In genomic region chr22:49791682-49792081, GRCh38 we compare ENCODE assay signal across 17 cellular contexts. TPM values are rescaled to one million over a fixed set of nuclear protein-coding genes. Genes with fewer than 3 reads are reported as not detected.
DNase-seq lines count a peak whose midpoint lies in the region; ATAC-seq, FAIRE-seq and TF ChIP-seq lines count a peak whose summit lies in the region.
"Had no signal": no experiment of that assay in that cellular context is flagged by ENCODE, and none has a peak within 500 bp of the region (broad histone marks: within the 10 kb centered on the region; RNA-seq: fewer than 3 reads in every experiment).

No MANE protein-coding gene starts in this region.

- H3K4me1 ChIP-seq in HEK293 (ENCODE audit: control insufficient read depth, insufficient read depth, low read length) (no peaks in the 10 kb centered on the region), gastrocnemius medialis (peaks cover 64 to 65% of the 10 kb centered on the region in 2 donors)

- intact Hi-C loops in gastrocnemius medialis (cut with DNase I; ENCODE audit: low total_unique reads), result loop anchor here (5.0 kb wide), 1 partner anchor 36 kb away; the partner anchor contains the start of gene BRD1
- intact Hi-C loops in activated T-helper 2 cell treated with anti-CD3 and anti-CD28 coated beads, Interferon-gamma antibody, Interleukin-2, Interleukin-4, amounts not matched to agents 10 μg/mL and 5 μg/mL and 100 μg/mL, durations not matched to agents 14 hours and 24 hours and 36 hours (cut with micrococcal nuclease), result no loop called here

- peak overlapping the region; percentile 52 for H3K27ac Mint-ChIP-seq in activated CD8-positive, alpha-beta memory T cell treated with anti-CD3 and anti-CD28 coated beads, Interleukin-2, amount 10 ng/mL, durations not matched to agents 7 days and 5 days
- no peak overlapping the region for H3K27ac Mint-ChIP-seq in endothelial cell (ENCODE audit: unreplicated experiment)
- no peak overlapping the region for H3K27ac Mint-ChIP-seq in activated T-helper 2 cell treated with anti-CD3 and anti-CD28 coated beads, Interferon-gamma antibody, Interleukin-2, Interleukin-4, amounts not matched to agents 10 μg/mL and 5 μg/mL and 100 μg/mL, durations not matched to agents 14 hours and 24 hours and 36 hours

- H3K4me3 ChIP-seq in HEK293 (ENCODE audit: low read depth, low read length) (no peak overlapping the region), gastrocnemius medialis (no peak overlapping the region)
- H3K4me3 ChIP-seq: coronary artery, lung, prostate gland had no signal

- no peaks in the 10 kb centered on the region for H3K27me3 ChIP-seq in gastrocnemius medialis

- CTCF ChIA-PET in activated CD8-positive, alpha-beta memory T cell treated with anti-CD3 and anti-CD28 coated beads, Interleukin-2, amount 10 ng/mL, durations not matched to agents 7 days and 5 days (lab: Charles Lee), result interaction anchor here (0.9 to 1.2 kb wide), 2 partner anchors 24 to 239 kb away, joined by 3 to 4 read pairs; no protein-coding TSS in a partner anchor
- CTCF ChIA-PET in HEK293 (lab: Yijun Ruan, JAX), result no interaction called here

- FAIRE-seq in HTR-8/SVneo (lab: Jason Lieb, UNC), result no peak

- in situ Hi-C loops in gastrocnemius medialis (cut with MboI; ENCODE audit: low sequenced_read_pairs in 4 of 4), result loop anchor here in 1 of 4 donors (25.0 kb wide), 1 partner anchor 96 kb away; no protein-coding TSS in a partner anchor

- TF ChIP-seq CTCF in HEK293 (tag by site-specific recombination; IDR thresholded peaks at IDR 0.05), result no peak
- TF ChIP-seq CTCF in endothelial cell (IDR thresholded peaks at IDR 0.05; ENCODE audit: unreplicated experiment), result no peak
- no peak for TF ChIP-seq CTCF in gastrocnemius medialis (IDR thresholded peaks at IDR 0.05 in 4 of 5, conservative IDR thresholded peaks at IDR 0.05 in 1 of 5)

- H3K27me3 Mint-ChIP-seq in activated CD8-positive, alpha-beta memory T cell treated with anti-CD3 and anti-CD28 coated beads, Interleukin-2, amount 10 ng/mL, durations not matched to agents 7 days and 5 days, result no peaks in the 10 kb centered on the region
- H3K27me3 Mint-ChIP-seq in endothelial cell (ENCODE audit: unreplicated experiment), result peaks cover 4% of the 10 kb centered on the region
- no peaks in the 10 kb centered on the region for H3K27me3 Mint-ChIP-seq in activated T-helper 2 cell treated with anti-CD3 and anti-CD28 coated beads, Interferon-gamma antibody, Interleukin-2, Interleukin-4, amounts not matched to agents 10 μg/mL and 5 μg/mL and 100 μg/mL, durations not matched to agents 14 hours and 24 hours and 36 hours (ENCODE audit: low read depth)

- H3K9me3 ChIP-seq in HEK293 (ENCODE audit: control insufficient read depth, insufficient read depth, low read depth, low read length) (no peaks in the 10 kb centered on the region), gastrocnemius medialis (no peaks in the 10 kb centered on the region)
- H3K9me3 ChIP-seq: prostate gland had no signal

- no peak overlapping the region for H3K4me3 Mint-ChIP-seq in activated CD8-positive, alpha-beta memory T cell treated with anti-CD3 and anti-CD28 coated beads, Interleukin-2, amount 10 ng/mL, durations not matched to agents 7 days and 5 days
- peak overlapping the region; percentile 65 for H3K4me3 Mint-ChIP-seq in endothelial cell (ENCODE audit: unreplicated experiment)
- H3K4me3 Mint-ChIP-seq in activated T-helper 2 cell treated with anti-CD3 and anti-CD28 coated beads, Interferon-gamma antibody, Interleukin-2, Interleukin-4, amounts not matched to agents 10 μg/mL and 5 μg/mL and 100 μg/mL, durations not matched to agents 14 hours and 24 hours and 36 hours (ENCODE audit: low read depth), result no peak overlapping the region
- H3K4me3 Mint-ChIP-seq: natural killer cell had no signal

- H3K27ac ChIP-seq in HEK293 (ENCODE audit: extremely low read depth, low read depth, low read length) (no peak overlapping the region), gastrocnemius medialis (peak overlapping the region; percentile 48 to 83 (median 76))
- H3K27ac ChIP-seq: C4-2B, coronary artery, prostate gland had no signal

- no peak for ATAC-seq in activated CD8-positive, alpha-beta memory T cell treated with anti-CD3 and anti-CD28 coated beads, Interleukin-2, amount 10 ng/mL, durations not matched to agents 7 days and 5 days
- ATAC-seq in gastrocnemius medialis (peak in 1 of 2 donors; percentile 18), GM19324 (IDR thresholded peaks at IDR 0.05; ENCODE audit: low FRiP score, unreplicated experiment) (no peak)
- ATAC-seq: natural killer cell; stimulated activated naive CD8-positive, alpha-beta T cell treated with anti-CD3 and anti-CD28 coated beads, Interleukin-15, Interleukin-2, amounts not matched to agents 100 U/mL and 50 U/mL, for 24 hours had no signal

- peaks cover 40 to 100% of the 10 kb centered on the region in 2 experiments for H3K36me3 ChIP-seq in HEK293 (ENCODE audit: control insufficient read depth in 2 of 2, insufficient read depth in 1 of 2, low read length in 2 of 2)
- peaks cover 4 to 48% of the 10 kb centered on the region in 2 donors for H3K36me3 ChIP-seq in gastrocnemius medialis

- DNase-seq in activated CD8-positive, alpha-beta memory T cell treated with anti-CD3 and anti-CD28 coated beads, Interleukin-2, amount 10 ng/mL, durations not matched to agents 7 days and 5 days, result no peak
- no peak for DNase-seq in activated CD8-positive, alpha-beta memory T cell treated with anti-CD3 and anti-CD28 coated beads for 24 hours
- DNase-seq in endothelial cell (ENCODE audit: low spot score) (no peak), gastrocnemius medialis (no peak), HTR-8/SVneo (ENCODE audit: insufficient read length, low spot score) (no peak)
- DNase-seq in activated T-helper 2 cell treated with anti-CD3 and anti-CD28 coated beads, Interferon-gamma antibody, Interleukin-2, Interleukin-4, amounts not matched to agents 10 μg/mL and 5 μg/mL and 100 μg/mL, durations not matched to agents 14 hours and 24 hours and 36 hours (ENCODE audit: low spot score), result no peak
- DNase-seq: DMS79; natural killer cell; NCI-H345; stimulated activated CD4-positive, alpha-beta T cell treated with anti-CD3 and anti-CD28 coated beads, Interleukin-15, amount 100 ng/mL, for 24 hours; stimulated activated naive CD8-positive, alpha-beta T cell treated with anti-CD3 and anti-CD28 coated beads, Interleukin-15, Interleukin-2, amounts not matched to agents 100 U/mL and 50 U/mL, for 24 hours had no signal

- H3K4me1 Mint-ChIP-seq in activated CD8-positive, alpha-beta memory T cell treated with anti-CD3 and anti-CD28 coated beads, Interleukin-2, amount 10 ng/mL, durations not matched to agents 7 days and 5 days, result peaks cover 55% of the 10 kb centered on the region
- H3K4me1 Mint-ChIP-seq in endothelial cell (ENCODE audit: unreplicated experiment), result peaks cover 22% of the 10 kb centered on the region
- peaks cover 38% of the 10 kb centered on the region for H3K4me1 Mint-ChIP-seq in activated T-helper 2 cell treated with anti-CD3 and anti-CD28 coated beads, Interferon-gamma antibody, Interleukin-2, Interleukin-4, amounts not matched to agents 10 μg/mL and 5 μg/mL and 100 μg/mL, durations not matched to agents 14 hours and 24 hours and 36 hours (ENCODE audit: low read depth)

- POLR2A ChIA-PET in HEK293 (lab: Yijun Ruan, JAX), result no interaction called here

- H3K36me3 Mint-ChIP-seq in activated CD8-positive, alpha-beta memory T cell treated with anti-CD3 and anti-CD28 coated beads, Interleukin-2, amount 10 ng/mL, durations not matched to agents 7 days and 5 days, result peaks cover 37% of the 10 kb centered on the region
- peaks cover 35% of the 10 kb centered on the region for H3K36me3 Mint-ChIP-seq in endothelial cell (ENCODE audit: low read depth, unreplicated experiment)
- peaks cover 72% of the 10 kb centered on the region for H3K36me3 Mint-ChIP-seq in activated T-helper 2 cell treated with anti-CD3 and anti-CD28 coated beads, Interferon-gamma antibody, Interleukin-2, Interleukin-4, amounts not matched to agents 10 μg/mL and 5 μg/mL and 100 μg/mL, durations not matched to agents 14 hours and 24 hours and 36 hours (ENCODE audit: low read depth)

- TF ChIP-seq POLR2A in gastrocnemius medialis (IDR thresholded peaks at IDR 0.05), result no peak

- no peaks in the 10 kb centered on the region for H3K9me3 Mint-ChIP-seq in activated CD8-positive, alpha-beta memory T cell treated with anti-CD3 and anti-CD28 coated beads, Interleukin-2, amount 10 ng/mL, durations not matched to agents 7 days and 5 days (ENCODE audit: low read depth)
- H3K9me3 Mint-ChIP-seq in endothelial cell (ENCODE audit: unreplicated experiment), result no peaks in the 10 kb centered on the region
- H3K9me3 Mint-ChIP-seq in activated T-helper 2 cell treated with anti-CD3 and anti-CD28 coated beads, Interferon-gamma antibody, Interleukin-2, Interleukin-4, amounts not matched to agents 10 μg/mL and 5 μg/mL and 100 μg/mL, durations not matched to agents 14 hours and 24 hours and 36 hours, result no peaks in the 10 kb centered on the region
- H3K9me3 Mint-ChIP-seq: natural killer cell had no signal

TF ChIP-seq in HEK293, 187 proteins besides CTCF, POLR2A, EP300 and RAD21:
- peak; percentile 45; the same call in 1 of the 2 replicates for TF ChIP-seq KLF1 (tag by site-specific recombination; IDR thresholded peaks at IDR 0.05)
- no peak for TF ChIP-seq ZNF776 (tag by site-specific recombination; IDR thresholded peaks at IDR 0.05; ENCODE audit: borderline replicate concordance)
- TF ChIP-seq ZNF658 (tag by site-specific recombination; IDR thresholded peaks at IDR 0.05), result no peak
- no peak for TF ChIP-seq ZNF335 (tag by site-specific recombination; conservative IDR thresholded peaks at IDR 0.05)
- no peak for TF ChIP-seq ZSCAN30 (tag by site-specific recombination; IDR thresholded peaks at IDR 0.05)
- peak; percentile 97 for TF ChIP-seq SCRT2 (tag by site-specific recombination; IDR thresholded peaks at IDR 0.05)
- no peak for TF ChIP-seq ZNF561 (tag by site-specific recombination; IDR thresholded peaks at IDR 0.05; ENCODE audit: borderline replicate concordance)
- no peak for TF ChIP-seq ZNF558 (tag by site-specific recombination; IDR thresholded peaks at IDR 0.05)
- no peak for TF ChIP-seq ZNF426 (tag by site-specific recombination; IDR thresholded peaks at IDR 0.05)
- no peak for TF ChIP-seq ZNF707 (tag by site-specific recombination; IDR thresholded peaks at IDR 0.05)
- TF ChIP-seq SCRT1 (tag by site-specific recombination; IDR thresholded peaks at IDR 0.05; ENCODE audit: borderline replicate concordance), result peak; percentile 98
- no peak for TF ChIP-seq FEZF1 (tag by site-specific recombination; IDR thresholded peaks at IDR 0.05)

RNA-seq across cellular contexts. Expression of gene BRD1, which starts 36.0 kb away (rescaled TPM):
- total RNA-seq in activated CD8-positive, alpha-beta memory T cell treated with anti-CD3 and anti-CD28 coated beads, Interleukin-2, amount 10 ng/mL, durations not matched to agents 7 days and 5 days, result 10 to 100 TPM; 49.9 to 56.6 TPM
- 40.3 TPM for total RNA-seq in endothelial cell (ENCODE audit: unreplicated experiment)
- total RNA-seq in gastrocnemius medialis, result 10 to 100 TPM; 15.6 to 25.2 (median 18.1) TPM
- total RNA-seq in activated T-helper 2 cell treated with anti-CD3 and anti-CD28 coated beads, Interferon-gamma antibody, Interleukin-2, Interleukin-4, amounts not matched to agents 10 μg/mL and 5 μg/mL and 100 μg/mL, durations not matched to agents 14 hours and 24 hours and 36 hours, result 41.3 and 46.2 TPM in 2 replicates
